8 cellular contexts compared by ENCODE assay signal in the genomic region with DNA sequence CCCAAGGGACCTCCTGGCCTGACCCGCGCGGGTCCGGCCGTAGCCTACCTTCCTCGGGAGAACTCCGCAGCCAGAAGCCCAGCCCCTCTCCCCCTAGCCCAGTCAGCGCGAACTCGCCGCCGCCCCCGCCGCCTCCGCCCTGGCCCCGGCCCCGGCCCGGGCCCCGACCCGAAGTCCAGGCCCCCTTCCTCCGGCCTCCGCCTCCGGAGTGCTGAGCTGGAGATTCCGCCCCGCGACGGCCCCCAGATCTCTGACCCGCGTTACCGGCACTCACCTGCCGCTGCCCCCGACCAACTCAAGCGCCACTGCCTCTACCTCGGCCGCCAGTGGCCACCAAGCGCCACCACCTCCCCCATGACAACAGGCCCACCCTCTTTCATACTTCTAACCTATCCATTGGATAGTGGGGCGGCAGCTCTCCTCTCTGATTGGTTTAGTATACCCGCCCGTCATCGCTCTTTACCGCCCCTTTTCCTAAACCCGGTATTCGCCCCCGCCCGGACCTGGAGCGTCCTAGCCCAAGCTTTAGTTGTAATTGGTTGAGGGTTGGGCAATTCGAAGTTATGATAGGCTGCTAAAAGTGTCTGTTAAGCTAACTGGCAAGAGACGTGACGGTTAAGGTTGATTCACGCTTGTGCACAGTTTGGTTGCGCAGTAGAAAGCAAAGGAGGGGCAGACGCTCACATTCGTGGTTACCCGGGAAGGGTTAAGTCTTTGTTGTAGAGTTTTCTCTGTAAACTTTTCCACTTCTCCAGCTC. TPM values are rescaled to one million over a fixed set of nuclear protein-coding genes. Genes with fewer than 3 reads are reported as not detected.
DNase-seq lines count a peak whose midpoint lies in the region; ATAC-seq and TF ChIP-seq lines count a peak whose summit lies in the region.

TSS of gene NUMB (minus strand) at position 328 of the 758 bp plus-strand sequence. CDS start 102,795 bp downstream, outside the sequence.

- H3K27me3 ChIP-seq in DND-41 (ENCODE audit: insufficient read depth, low read length, poor library complexity) (no peaks in the 10 kb centered on the region), Karpas-422 (ENCODE audit: low read length) (no peaks in the 10 kb centered on the region), esophagus squamous epithelium (no peaks in the 10 kb centered on the region)

- H3K4me2 ChIP-seq in DND-41 (ENCODE audit: insufficient read depth, low read length) = peak within 1 kb of the TSS; percentile 98
- H3K4me2 ChIP-seq in Karpas-422 (ENCODE audit: low read depth, low read length, poor library complexity, severe bottlenecking) = peak within 1 kb of the TSS; percentile 88

- H3K4me3 ChIP-seq in DND-41 (ENCODE audit: low read depth in 1 of 2, low read length in 2 of 2) = peak within 1 kb of the TSS; percentile 65 to 76
- H3K4me3 ChIP-seq in Karpas-422 (ENCODE audit: low read length) = peak within 1 kb of the TSS; percentile 78
- H3K4me3 ChIP-seq in esophagus squamous epithelium = peak within 1 kb of the TSS; percentile 97 to 99 (median 98)

- H3K9me3 ChIP-seq in DND-41 (ENCODE audit: insufficient read depth, low read length, severe bottlenecking) (no peaks in the 10 kb centered on the region), Karpas-422 (ENCODE audit: low read length) (no peaks in the 10 kb centered on the region), esophagus squamous epithelium (no peaks in the 10 kb centered on the region)

- no peaks in the 10 kb centered on the region; the same call in 1 of the 2 replicates for H3K36me3 ChIP-seq in DND-41 (ENCODE audit: insufficient read depth, low read length)
- H3K36me3 ChIP-seq in Karpas-422 (ENCODE audit: insufficient read depth, low read length) = no peaks in the 10 kb centered on the region
- no peaks in the 10 kb centered on the region for H3K36me3 ChIP-seq in esophagus squamous epithelium

- WGBS in esophagus squamous epithelium, 2 donors = 0 to 2% methylated on average over 16 to 24 of the region's 54 CpGs

- H3K9me2 ChIP-seq in Karpas-422 (replicated peaks; ENCODE audit: insufficient read depth, low read length) = no peaks in the 10 kb centered on the region

- peak; percentile 96 for ATAC-seq in DND-41 (ENCODE audit: insufficient read depth, low read depth)
- ATAC-seq in GM21825 (IDR thresholded peaks at IDR 0.05; ENCODE audit: unreplicated experiment) = peak; percentile 89

- TF ChIP-seq POLR2A in esophagus squamous epithelium (IDR thresholded peaks at IDR 0.05) = peak in 3 of 4 donors; percentile 51 to 91 (median 55)

- intact Hi-C loops in esophagus squamous epithelium (cut with DNase I) = no loop called here

- H3K4me1 ChIP-seq in DND-41 (ENCODE audit: insufficient read depth, low read length) (peaks cover 43% of the 10 kb centered on the region), Karpas-422 (ENCODE audit: low read length) (peaks cover 65% of the 10 kb centered on the region), esophagus squamous epithelium (peaks cover 30 to 83% (median 45%) of the 10 kb centered on the region in 3 donors)

- H3K9ac ChIP-seq in DND-41 (ENCODE audit: low read depth, low read length) (peak within 1 kb of the TSS; percentile 65), Karpas-422 (ENCODE audit: low read length) (peak within 1 kb of the TSS; percentile 85)

- peak within 1 kb of the TSS; percentile 87 for H3K27ac ChIP-seq in DND-41 (ENCODE audit: low read length)
- H3K27ac ChIP-seq in Karpas-422 (ENCODE audit: low read length) = no peak within 1 kb of the TSS
- peak within 1 kb of the TSS; percentile 96 to 98 (median 98) for H3K27ac ChIP-seq in esophagus squamous epithelium

- H2AFZ ChIP-seq in DND-41 (ENCODE audit: low read depth, low read length) = peak within 1 kb of the TSS; percentile 99
- peak within 1 kb of the TSS; percentile 92 for H2AFZ ChIP-seq in Karpas-422 (ENCODE audit: low read length)

- peaks cover 43% of the 10 kb centered on the region for H3K79me2 ChIP-seq in DND-41 (ENCODE audit: insufficient read depth, low read length)
- H3K79me2 ChIP-seq in Karpas-422 (ENCODE audit: low read length) = peaks cover 40% of the 10 kb centered on the region

- DNase-seq in DND-41 = peak; percentile 99
- peak; percentile 100 for DNase-seq in Karpas-422
- peak; percentile 99 for DNase-seq in RKO (ENCODE audit: low spot score)
- DNase-seq in activated T-helper 1 cell treated with Interleukin-2 at 50 U/mL for 16 hours (ENCODE audit: low read depth) = peak; percentile 92
- DNase-seq in esophagus squamous epithelium (lab: John Stamatoyannopoulos, UW) = peak; percentile 94
- peak; percentile 100 for DNase-seq in myocyte (ENCODE audit: low read depth)
- DNase-seq in stimulated activated CD8-positive, alpha-beta memory T cell treated with anti-CD3 and anti-CD28 coated beads, Interleukin-7, amount 100 ng/mL, for 48 hours (ENCODE audit: extremely low read depth in 1 of 2, low read depth in 1 of 2) = peak; percentile 91 to 97

- H4K20me1 ChIP-seq in DND-41 (ENCODE audit: insufficient read depth, low read length) (peaks cover 7% of the 10 kb centered on the region), Karpas-422 (ENCODE audit: insufficient read depth, low read depth, low read length) (peaks cover 18% of the 10 kb centered on the region; the same call in 1 of the 2 replicates)

- TF ChIP-seq CTCF in DND-41 (IDR thresholded peaks at IDR 0.05; ENCODE audit: borderline replicate concordance, extremely low read depth, low read length, poor library complexity, severe bottlenecking) = peak; percentile 32
- TF ChIP-seq CTCF in esophagus squamous epithelium (IDR thresholded peaks at IDR 0.05) = peak in 3 of 6 experiments; percentile 11 to 33 (median 25)

RNA-seq across cellular contexts. Expression of gene NUMB, which starts in this region (rescaled TPM):
- total RNA-seq in Karpas-422 (2014; rRNA removed; shearing (Covaris generic); ENCODE audit: low replicate concordance) = 36.0 and 41.1 TPM in 2 replicates
- 10 to 100 TPM; 27.7 to 52.8 (median 34.2) TPM for total RNA-seq in esophagus squamous epithelium
- total RNA-seq in myocyte = 13.5 and 17.2 TPM in 2 replicates
- 32.4 TPM for polyA plus RNA-seq in myocyte (2012)
